27 cellular contexts compared by ENCODE assay signal in the genomic region with DNA sequence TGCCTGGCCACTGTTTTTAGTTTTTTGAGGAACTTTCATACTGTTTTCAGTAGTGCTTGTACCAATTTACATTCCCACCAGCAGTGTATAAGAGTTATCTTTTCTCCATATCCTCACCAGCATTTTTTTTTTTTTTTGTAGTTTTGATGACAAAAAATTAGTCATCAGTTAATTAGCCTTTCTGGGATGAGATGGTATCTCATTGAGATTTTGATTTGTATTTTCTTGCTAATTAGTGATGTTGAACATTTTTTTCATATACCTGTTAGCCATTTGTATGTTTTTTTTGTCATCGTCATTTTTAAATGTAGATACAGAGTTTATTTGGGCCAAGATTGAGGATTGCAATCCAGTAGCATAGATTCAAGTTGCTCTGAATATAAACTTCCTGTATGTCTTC.
"Had no signal": no experiment of that assay in that cellular context is flagged by ENCODE, and none has a peak within 500 bp of the region (broad histone marks: within the 10 kb centered on the region; RNA-seq: fewer than 3 reads in every experiment).

No MANE protein-coding gene starts in this region.

- FAIRE-seq: endometrium, islet of Langerhans, keratinocyte had no signal

- H3K27me3 ChIP-seq: colonic mucosa, esophagus squamous epithelium, gastrocnemius medialis, heart right ventricle, left lung had no signal

- DNase-seq: colonic mucosa; cortex of kidney; effector CD8-positive, alpha-beta T cell; effector memory CD8-positive, alpha-beta T cell; endodermal cell; erythroblast; esophagus squamous epithelium; foreskin fibroblast; foreskin melanocyte; gastrocnemius medialis; glutamatergic neuron; head of caudate nucleus; heart right ventricle; hippocampal formation; left cardiac atrium; left lung; left ventricle myocardium superior; lower lobe of right lung; mesenchymal stem cell; mucosa of descending colon had no signal

- ATAC-seq: effector memory CD8-positive, alpha-beta T cell; esophagus mucosa; gastrocnemius medialis; heart right ventricle; left cardiac atrium; left lung; left ventricle myocardium superior; lower lobe of right lung; mucosa of descending colon had no signal

- H3K36me3 ChIP-seq: colonic mucosa, lower lobe of right lung had no signal

- H3K4me3 ChIP-seq: colonic mucosa, esophagus squamous epithelium, gastrocnemius medialis, heart right ventricle, left lung, lower lobe of right lung, mucosa of descending colon had no signal

- H3K27ac ChIP-seq: colonic mucosa, epithelial cell of prostate, esophagus squamous epithelium, gastrocnemius medialis, heart right ventricle, left lung, lower lobe of right lung had no signal

- H3K9me3 ChIP-seq: colonic mucosa, gastrocnemius medialis had no signal

- H3K27me3 Mint-ChIP-seq: dendritic cell treated with granulocyte-macrophage colony-stimulating factor and Interleukin-4, amounts not matched to agents 40 ng/mL and 50 ng/mL, for 4 days; effector memory CD8-positive, alpha-beta T cell had no signal

- H3K4me1 ChIP-seq: colonic mucosa, esophagus squamous epithelium, left lung, lower lobe of right lung had no signal

- H3K4me3 Mint-ChIP-seq: dendritic cell treated with granulocyte-macrophage colony-stimulating factor and Interleukin-4, amounts not matched to agents 40 ng/mL and 50 ng/mL, for 4 days; effector memory CD8-positive, alpha-beta T cell; endodermal cell; mesothelial cell of epicardium had no signal

- H3K27ac Mint-ChIP-seq: dendritic cell treated with granulocyte-macrophage colony-stimulating factor and Interleukin-4, amounts not matched to agents 40 ng/mL and 50 ng/mL, for 4 days; effector memory CD8-positive, alpha-beta T cell; endodermal cell; mesothelial cell of epicardium had no signal

- H3K4me1 Mint-ChIP-seq: endodermal cell, mesothelial cell of epicardium had no signal
